Comparison of ENCODE assay signal across 9 cellular contexts in genomic region chr10:72567884-72568283, GRCh38. TPM values are rescaled to one million over a fixed set of nuclear protein-coding genes. Genes with fewer than 3 reads are reported as not detected.
DNase-seq lines count a peak whose midpoint lies in the region; ATAC-seq and TF ChIP-seq lines count a peak whose summit lies in the region.
"Had no signal": no experiment of that assay in that cellular context is flagged by ENCODE, and none has a peak within 500 bp of the region (broad histone marks: within the 10 kb centered on the region; RNA-seq: fewer than 3 reads in every experiment).

No MANE protein-coding gene starts in this region.

- H3K36me3 ChIP-seq in esophagus muscularis mucosa: peaks cover 0 to 31% (median 12%) of the 10 kb centered on the region in 4 donors
- H3K36me3 ChIP-seq in skeletal muscle satellite cell (ENCODE audit: insufficient read depth, low read length): peaks cover 10% of the 10 kb centered on the region

- whole genome bisulfite sequencing in esophagus muscularis mucosa: 62% methylated on average over 2 of the region's 2 CpGs

- no peak overlapping the region for H3K27ac ChIP-seq in esophagus muscularis mucosa (replicated peaks in 1 of 4)

- peak overlapping the region; percentile 50 for H3K9ac ChIP-seq in skeletal muscle satellite cell (ENCODE audit: low read depth, low read length)

- ATAC-seq in HG02763 (IDR thresholded peaks at IDR 0.05; ENCODE audit: unreplicated experiment): no peak
- no peak for ATAC-seq in HG03378 (IDR thresholded peaks at IDR 0.05; ENCODE audit: unreplicated experiment)
- ATAC-seq: activated T-cell treated with anti-CD3 and anti-CD28 coated beads, Interleukin-2, amount 50 U/mL, for 4 hours had no signal

- H3K4me1 ChIP-seq in esophagus muscularis mucosa: peaks cover 0 to 10% (median 2%) of the 10 kb centered on the region in 4 donors
- peaks cover 17% of the 10 kb centered on the region for H3K4me1 ChIP-seq in skeletal muscle satellite cell (ENCODE audit: control insufficient read depth, insufficient read depth, low read length)

- H3K27me3 ChIP-seq in esophagus muscularis mucosa: no peaks in the 10 kb centered on the region
- H3K27me3 ChIP-seq in skeletal muscle satellite cell (ENCODE audit: control insufficient read depth, insufficient read depth, low read length): no peaks in the 10 kb centered on the region

- TF ChIP-seq EP300 in esophagus muscularis mucosa (IDR thresholded peaks at IDR 0.05): no peak

- peak overlapping the region; percentile 67 for H3K4me2 ChIP-seq in skeletal muscle satellite cell (ENCODE audit: low read length)

- peak; percentile 8 to 31 (median 23) for TF ChIP-seq CTCF in esophagus muscularis mucosa (IDR thresholded peaks at IDR 0.05)

- no peaks in the 10 kb centered on the region for H3K9me3 ChIP-seq in esophagus muscularis mucosa
- no peaks in the 10 kb centered on the region for H3K9me3 ChIP-seq in skeletal muscle satellite cell (replicated peaks; ENCODE audit: low read length)

- no peak for TF ChIP-seq POLR2A in esophagus muscularis mucosa (IDR thresholded peaks at IDR 0.05; ENCODE audit: low read depth)

- intact Hi-C loops in esophagus muscularis mucosa (cut with DNase I): no loop called here

- DNase-seq in NCI-H1436 (lab: John Stamatoyannopoulos, UW) (peak; percentile 4), NCI-H1436 treated with DMSO at 0.1 percent for 48 hours (lab: John Stamatoyannopoulos, UW) (no peak), NOMO-1 (lab: John Stamatoyannopoulos, UW; ENCODE audit: unreplicated experiment in 2 of 2) (peak; percentile 12 to 26), esophagus muscularis mucosa (ENCODE audit: extremely low spot score) (no peak), epidermal melanocyte (ENCODE audit: insufficient read length, low spot score) (no peak)
- DNase-seq: activated T-cell treated with anti-CD3 and anti-CD28 coated beads, Interleukin-2, amount 50 U/mL, for 4 hours had no signal

- H3K4me3 ChIP-seq in esophagus muscularis mucosa: no peak overlapping the region
- H3K4me3 ChIP-seq in skeletal muscle satellite cell (ENCODE audit: low read length): peak overlapping the region; percentile 39

RNA-seq across cellular contexts. Expression of gene MICU1, which starts 58.0 kb away (rescaled TPM):
- 10 to 100 TPM; 31.6 to 39.7 (median 35.0) TPM for total RNA-seq in esophagus muscularis mucosa
- total RNA-seq in skeletal muscle satellite cell (2012; rRNA removed): 33.4 and 43.6 TPM in 2 replicates

Comparison
In these comparisons a context has a peak if more than half of its experiments do, and no peak if none do; other contexts are left out.
1. DNase-seq: peak in NCI-H1436 (single experiment) and NOMO-1 (2 of 2); none in NCI-H1436 treated with DMSO at 0.1 percent for 48 hours (single experiment), esophagus muscularis mucosa (single experiment) and epidermal melanocyte (single experiment).